In the genomic region with DNA sequence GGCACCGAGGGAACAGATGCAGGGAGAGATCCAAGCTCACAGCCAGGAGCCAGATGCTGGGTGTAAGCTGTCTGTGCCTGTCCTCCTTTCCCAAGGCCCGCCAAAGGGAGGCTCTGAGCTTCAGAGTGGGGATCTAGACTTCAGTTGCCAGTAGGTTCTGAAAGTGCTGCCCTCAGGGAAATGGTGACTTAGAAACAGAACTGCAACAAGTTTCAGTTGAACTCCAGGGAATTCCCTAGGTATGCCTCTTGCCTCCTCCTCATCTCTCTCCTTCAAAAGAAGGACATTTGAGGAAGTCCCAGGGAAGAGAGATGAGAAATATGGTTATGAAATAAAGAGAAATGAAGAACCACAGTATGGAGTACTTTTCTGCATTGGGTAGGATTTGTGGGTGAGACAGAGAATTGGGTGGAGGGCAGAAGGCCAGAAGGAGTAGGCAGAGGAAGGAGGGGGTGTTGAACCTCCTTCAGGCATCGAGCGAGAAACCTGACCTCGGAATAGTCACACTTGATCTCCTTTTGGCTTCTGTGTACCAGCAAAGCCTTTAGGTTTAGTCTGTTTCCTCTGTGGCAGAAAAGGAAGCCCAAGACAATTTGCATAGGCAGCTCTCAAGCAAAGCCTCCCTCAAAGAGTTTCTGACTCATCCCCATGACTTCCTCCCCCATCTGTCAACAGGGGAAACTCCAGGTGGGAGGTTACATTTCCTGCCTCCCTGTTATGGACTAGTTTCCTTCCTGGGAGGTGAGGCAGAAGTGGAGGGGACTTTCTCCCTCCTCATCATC, we compare ENCODE assay signal across 8 cellular contexts. TPM values are rescaled to one million over a fixed set of nuclear protein-coding genes. Genes with fewer than 3 reads are reported as not detected.
A peak's percentile ranks its signal among the peaks of the same experiment; 100 is the strongest.
DNase-seq lines count a peak whose midpoint lies in the region; ATAC-seq and TF ChIP-seq lines count a peak whose summit lies in the region.

No MANE protein-coding gene starts in this region.

- POLR2A ChIA-PET in PC-3 (lab: Charles Lee; ENCODE audit: unreplicated experiment), result interaction anchor here (0.6 kb wide), 1 partner anchor 73 kb away, joined by 4 read pairs; no protein-coding TSS in a partner anchor

- H3F3A ChIP-seq in PC-3 (ENCODE audit: low read length, unreplicated experiment), result no peaks in the 10 kb centered on the region

- peaks cover 44% of the 10 kb centered on the region for H3K4me1 ChIP-seq in PC-3 (ENCODE audit: insufficient read depth, low read length)
- H3K4me1 ChIP-seq in right cardiac atrium (ENCODE audit: control insufficient read depth, insufficient read depth, low read length), result no peaks in the 10 kb centered on the region
- H3K4me1 ChIP-seq in prostate gland (replicated peaks), result no peaks in the 10 kb centered on the region

- no peak for TF ChIP-seq CTCF in PC-3 (conservative IDR thresholded peaks at IDR 0.05; ENCODE audit: low read depth, low read length)
- TF ChIP-seq CTCF in prostate gland (IDR thresholded peaks at IDR 0.05), result no peak

- peak overlapping the region; percentile 46 for H2AFZ ChIP-seq in PC-3 (ENCODE audit: low read length)

- H3K27me3 ChIP-seq in PC-3 (ENCODE audit: low read length), result no peaks in the 10 kb centered on the region
- no peaks in the 10 kb centered on the region for H3K27me3 ChIP-seq in right cardiac atrium (ENCODE audit: control insufficient read depth, insufficient read depth)
- no peaks in the 10 kb centered on the region for H3K27me3 ChIP-seq in prostate gland (replicated peaks; ENCODE audit: insufficient read depth)

- H3K4me3 ChIP-seq in PC-3 (ENCODE audit: low read length), result peak overlapping the region; percentile 8; the same call in 1 of the 2 replicates
- no peak overlapping the region for H3K4me3 ChIP-seq in right cardiac atrium (ENCODE audit: low read length)
- H3K4me3 ChIP-seq in prostate gland, result no peak overlapping the region

- no peaks in the 10 kb centered on the region for H4K20me1 ChIP-seq in PC-3 (ENCODE audit: low read length)

- peak; percentile 94 for ATAC-seq in GM19023 (IDR thresholded peaks at IDR 0.05; ENCODE audit: unreplicated experiment)
- peak; percentile 97 for ATAC-seq in HG03108 (IDR thresholded peaks at IDR 0.05; ENCODE audit: unreplicated experiment)
- peak; percentile 96 for ATAC-seq in PC-3
- peak; percentile 24 to 76 for ATAC-seq in right cardiac atrium

- 52% methylated on average over 5 of the region's 5 CpGs for WGBS in right cardiac atrium
- 56% methylated on average over 5 of the region's 5 CpGs for WGBS in prostate gland

- H3K27ac ChIP-seq in PC-3 (ENCODE audit: low read length) (peak overlapping the region; percentile 76), right cardiac atrium (ENCODE audit: low read length) (peak overlapping the region; percentile 26), prostate gland (no peak overlapping the region)

- H3K9me3 ChIP-seq in PC-3 (ENCODE audit: low read length) (no peaks in the 10 kb centered on the region), right cardiac atrium (ENCODE audit: control insufficient read depth, low read length) (no peaks in the 10 kb centered on the region), prostate gland (no peaks in the 10 kb centered on the region)

- peak overlapping the region; percentile 56 for H3K4me2 ChIP-seq in PC-3 (ENCODE audit: low read length)

- no peaks in the 10 kb centered on the region for H3K79me2 ChIP-seq in PC-3 (ENCODE audit: low read length)

- DNase-seq in Ammon's horn (ENCODE audit: low spot score) (peak; percentile 11), PC-3 (peak; percentile 95), right cardiac atrium (no peak), prostate gland (ENCODE audit: low spot score) (no peak)
- DNase-seq in activated T-helper 1 cell treated with anti-CD3 and anti-CD28 coated beads, Interleukin-2, amount 50 U/mL, for 16 hours (ENCODE audit: low read depth in 1 of 2, low spot score in 1 of 2), result peak; percentile 10 to 46
- peak; percentile 63 for DNase-seq in stimulated activated CD4-positive, alpha-beta T cell treated with anti-CD3 and anti-CD28 coated beads, Interleukin-2, amount 100 ng/mL, for 4 hours (ENCODE audit: low read depth)

- peak overlapping the region; percentile 38 for H3K9ac ChIP-seq in PC-3 (ENCODE audit: low read length)

- H3K36me3 ChIP-seq in PC-3 (ENCODE audit: low read depth, low read length) (no peaks in the 10 kb centered on the region), prostate gland (no peaks in the 10 kb centered on the region)

- BruUV-seq in PC-3 (replicated peaks; lab: Mats Ljungman, UMichigan), result no TSS peak

- TF ChIP-seq POLR2A in prostate gland (IDR thresholded peaks at IDR 0.05), result no peak

- CTCF ChIA-PET in PC-3 (lab: Charles Lee), result interaction anchor here (0.7 to 2.5 kb wide), 3 partner anchors 13 to 487 kb away, joined by 3 to 8 read pairs (median 3); no protein-coding TSS in a partner anchor

- H3K9me2 ChIP-seq in PC-3 (replicated peaks; ENCODE audit: low read length), result no peaks in the 10 kb centered on the region

- intact Hi-C loops in PC-3 (cut with micrococcal nuclease) (loop anchor here (2.0 to 10.0 kb wide), 3 partner anchors 63 to 885 kb away; no protein-coding TSS in a partner anchor), right cardiac atrium (cut with DNase I) (no loop called here), prostate gland (cut with DNase I) (loop anchor here (10.0 kb wide), 1 partner anchor 885 kb away; no protein-coding TSS in a partner anchor)

RNA-seq across cellular contexts. Expression of gene QPCT, which starts 45.7 kb away (rescaled TPM):
- total RNA-seq in PC-3 (2014; rRNA removed) (not detected in 2 replicates), right cardiac atrium (1 to 10 TPM; 1.7 to 7.3 (median 2.3) TPM), prostate gland (10 to 100 TPM in 1 of 2 donors, 1 to 10 TPM in 1; 5.3 to 11.7 TPM)
- 3.1 TPM for polyA plus RNA-seq in right cardiac atrium

Comparison
In these comparisons a context has a peak if more than half of its experiments do, and no peak if none do; other contexts are left out.
1. DNase-seq: peak in Ammon's horn (single experiment), PC-3 (single experiment), activated T-helper 1 cell treated with anti-CD3 and anti-CD28 coated beads, Interleukin-2, amount 50 U/mL, for 16 hours (2 of 2) and stimulated activated CD4-positive, alpha-beta T cell treated with anti-CD3 and anti-CD28 coated beads, Interleukin-2, amount 100 ng/mL, for 4 hours (single experiment); none in right cardiac atrium (0 of 3) and prostate gland (single experiment).
2. H3K27ac ChIP-seq: peak in PC-3 (single experiment) and right cardiac atrium (single experiment); none in prostate gland (0 of 2).
3. intact Hi-C loops: an anchor here in PC-3 (2.0 to 10.0 kb wide) and prostate gland (10.0 kb wide); none called in right cardiac atrium.
4. Peak in every context shown above with its lines, with median percentiles within 50 percentile points of each other: ATAC-seq.